In the genomic region with DNA sequence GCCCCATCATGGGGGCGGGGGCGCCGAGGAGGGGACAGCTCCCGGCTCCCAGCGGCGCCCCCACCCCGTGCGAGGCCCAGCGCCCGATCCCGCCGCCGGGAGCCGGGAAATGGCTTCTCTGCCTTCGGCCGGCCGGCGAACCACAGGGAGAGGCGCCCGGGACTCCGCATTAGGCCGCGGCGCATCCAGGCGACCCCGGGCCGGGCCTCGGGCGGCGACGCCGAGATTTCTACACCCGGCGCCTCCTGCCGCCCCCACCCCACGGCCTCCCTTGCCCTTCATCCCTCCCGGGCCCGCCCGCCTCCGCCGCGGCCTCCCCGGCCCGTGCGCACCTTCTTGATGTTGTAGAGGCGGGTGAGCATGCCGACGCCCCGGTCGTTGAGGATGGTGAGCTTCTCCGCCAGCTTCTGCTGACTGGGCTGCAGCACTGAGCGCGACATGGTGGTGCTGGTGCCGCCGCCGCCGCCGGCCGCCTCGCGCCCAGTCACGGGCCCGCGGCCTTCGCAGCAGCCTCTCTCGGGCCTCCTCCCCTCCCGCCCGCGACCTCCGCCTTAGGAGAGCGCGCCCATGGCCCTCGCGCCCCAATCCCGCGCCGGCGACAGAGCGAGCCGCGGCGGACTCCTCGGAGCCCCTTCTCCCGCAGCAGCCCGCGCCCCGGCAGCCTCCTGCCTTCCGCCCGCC, we compare ENCODE assay signal across 1 cellular context.
TF ChIP-seq lines count a peak whose summit lies in the region.

No MANE protein-coding gene starts in this region.

TF ChIP-seq in neural cell, 6 proteins besides CTCF, POLR2A, EP300 and RAD21 (continued from another document):
- TF ChIP-seq POLR2AphosphoS5 (IDR thresholded peaks at IDR 0.05): no peak
- no peak for TF ChIP-seq TAF1 (IDR thresholded peaks at IDR 0.05; ENCODE audit: low read depth)
TF ChIP-seq in neural cell: peak in this region for 0.
